ENCODE assay signal across 8 cellular contexts in genomic region chr1:68495968-68496679, GRCh38. TPM values are rescaled to one million over a fixed set of nuclear protein-coding genes. Genes with fewer than 3 reads are reported as not detected.
A peak's percentile ranks its signal among the peaks of the same experiment; 100 is the strongest.
DNase-seq lines count a peak whose midpoint lies in the region; ATAC-seq and TF ChIP-seq lines count a peak whose summit lies in the region.

No MANE protein-coding gene starts in this region.

- H3K4me3 ChIP-seq in BE2C (ENCODE audit: low read depth, low read length) = peak overlapping the region; percentile 86
- peak overlapping the region; percentile 54 for H3K4me3 ChIP-seq in RWPE2 (ENCODE audit: severe bottlenecking)
- peak overlapping the region; percentile 55 to 65 (median 62) for H3K4me3 ChIP-seq in esophagus muscularis mucosa
- peak overlapping the region; percentile 78 for H3K4me3 ChIP-seq in rectal smooth muscle tissue (ENCODE audit: low read length)

- intact Hi-C loops in esophagus muscularis mucosa (cut with DNase I) = no loop called here

- H3K4me1 ChIP-seq in BE2C = no peaks in the 10 kb centered on the region
- peaks cover 16% of the 10 kb centered on the region for H3K4me1 ChIP-seq in RWPE2 (ENCODE audit: insufficient read depth, poor library complexity, severe bottlenecking)
- H3K4me1 ChIP-seq in esophagus muscularis mucosa = peaks cover 10 to 21% (median 17%) of the 10 kb centered on the region in 4 donors
- H3K4me1 ChIP-seq in rectal smooth muscle tissue (ENCODE audit: control insufficient read depth, insufficient read depth, low read length) = peaks cover 7% of the 10 kb centered on the region

- H3K27me3 ChIP-seq in BE2C (no peaks in the 10 kb centered on the region), RWPE2 (ENCODE audit: insufficient read depth, poor library complexity, severe bottlenecking) (no peaks in the 10 kb centered on the region), esophagus muscularis mucosa (no peaks in the 10 kb centered on the region), rectal smooth muscle tissue (ENCODE audit: control insufficient read depth, insufficient read depth, low read length) (no peaks in the 10 kb centered on the region)

- no peak for TF ChIP-seq EP300 in esophagus muscularis mucosa (IDR thresholded peaks at IDR 0.05)

- H3K9me3 ChIP-seq in BE2C (no peaks in the 10 kb centered on the region), RWPE2 (ENCODE audit: severe bottlenecking) (no peaks in the 10 kb centered on the region), esophagus muscularis mucosa (no peaks in the 10 kb centered on the region)

- H3K9ac ChIP-seq in rectal smooth muscle tissue (ENCODE audit: low read length) = no peak overlapping the region

- no peak for TF ChIP-seq POLR2A in esophagus muscularis mucosa (IDR thresholded peaks at IDR 0.05; ENCODE audit: low read depth)

- no peak for TF ChIP-seq CTCF in BE2C (IDR thresholded peaks at IDR 0.05; ENCODE audit: low read depth, low read length)
- no peak for TF ChIP-seq CTCF in RWPE2 (IDR thresholded peaks at IDR 0.05; ENCODE audit: poor library complexity, severe bottlenecking)
- no peak for TF ChIP-seq CTCF in esophagus muscularis mucosa (IDR thresholded peaks at IDR 0.05)

- ATAC-seq in GM18519 (IDR thresholded peaks at IDR 0.05; ENCODE audit: low FRiP score, unreplicated experiment) (peak; percentile 23), HG03354 (IDR thresholded peaks at IDR 0.05; ENCODE audit: poor library complexity, severe bottlenecking, unreplicated experiment) (peak; percentile 27), RWPE2 (ENCODE audit: low read depth) (no peak)

- H3K27ac ChIP-seq in RWPE2 (ENCODE audit: poor library complexity, severe bottlenecking) = peak overlapping the region; percentile 52
- H3K27ac ChIP-seq in esophagus muscularis mucosa (replicated peaks in 1 of 4) = no peak overlapping the region
- H3K27ac ChIP-seq in rectal smooth muscle tissue (ENCODE audit: low read depth, low read length) = no peak overlapping the region

- WGBS in esophagus muscularis mucosa = 14% methylated on average over 15 of the region's 21 CpGs

- H3K36me3 ChIP-seq in BE2C = no peaks in the 10 kb centered on the region
- H3K36me3 ChIP-seq in RWPE2 (ENCODE audit: low read depth) = peaks cover 40% of the 10 kb centered on the region
- H3K36me3 ChIP-seq in esophagus muscularis mucosa = no peaks in the 10 kb centered on the region
- no peaks in the 10 kb centered on the region for H3K36me3 ChIP-seq in rectal smooth muscle tissue (ENCODE audit: control insufficient read depth, insufficient read depth, low read length)

- DNase-seq in BE2C (no peak), RWPE2 (ENCODE audit: low spot score) (no peak), esophagus muscularis mucosa (ENCODE audit: extremely low spot score) (no peak), NCI-H774 (lab: John Stamatoyannopoulos, UW) (no peak), occipital lobe (lab: John Stamatoyannopoulos, UW) (no peak)

RNA-seq across cellular contexts. Expression of gene DEPDC1, which starts 0.8 kb away (rescaled TPM):
- polyA plus RNA-seq in BE2C (2012; ENCODE audit: insufficient read depth, insufficient read length, low read depth) = 2.0 TPM
- total RNA-seq in esophagus muscularis mucosa (under 1 TPM in 3 of 4 donors, not detected in 1; under 0.01 to 0.78 (median 0.52) TPM), occipital lobe (4.2 TPM)

RNA-seq across cellular contexts. Expression of gene RPE65, which starts 46.4 kb away (rescaled TPM):
- not detected for polyA plus RNA-seq in BE2C (2012; ENCODE audit: insufficient read depth, insufficient read length, low read depth)
- total RNA-seq in esophagus muscularis mucosa = not detected
- total RNA-seq in occipital lobe = 0.16 TPM
